Comparison of ENCODE assay signal across 8 cellular contexts in the genomic region with DNA sequence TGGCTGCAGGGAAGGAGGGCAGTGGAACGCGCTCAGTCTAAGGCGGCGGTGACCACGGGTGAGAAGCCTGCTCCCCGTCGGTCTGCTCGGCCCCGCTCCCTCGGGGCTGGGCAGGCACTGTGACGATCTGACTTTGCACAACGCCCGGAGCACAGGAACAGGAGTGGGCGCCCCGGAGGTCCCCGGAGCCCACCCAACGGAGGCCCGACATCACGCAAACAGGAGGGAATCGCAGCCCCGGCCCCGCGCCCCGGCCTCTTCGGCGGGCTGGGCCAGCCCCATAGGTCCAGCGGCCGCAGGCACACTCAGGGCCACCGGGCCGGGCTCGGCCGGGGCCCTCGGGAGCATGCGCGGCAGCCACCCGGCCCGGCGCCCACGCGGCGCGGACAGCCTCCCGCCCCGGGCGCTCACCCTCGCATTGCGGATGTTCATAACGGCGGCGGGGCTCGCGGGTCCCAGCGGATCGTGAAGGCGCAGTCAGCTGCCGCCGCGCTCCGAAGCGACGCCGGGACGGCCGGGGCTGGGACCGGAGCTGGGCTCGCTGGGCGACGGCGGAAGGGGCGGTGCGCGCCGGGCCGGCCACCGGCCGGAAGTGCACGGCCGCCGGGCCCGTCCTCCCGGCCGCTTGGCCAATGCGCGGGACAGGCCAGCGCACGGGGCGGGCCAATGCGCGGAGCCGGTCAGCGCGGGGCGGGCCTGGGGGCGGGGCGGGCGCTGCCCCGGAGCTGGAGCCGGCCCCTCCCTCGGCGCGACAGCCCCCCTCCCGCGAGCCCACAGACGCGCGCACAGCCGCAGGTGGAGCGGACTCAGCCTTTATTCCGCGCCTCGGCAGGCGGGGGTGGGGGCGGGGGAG. TPM values are rescaled to one million over a fixed set of nuclear protein-coding genes. Genes with fewer than 3 reads are reported as not detected.
DNase-seq lines count a peak whose midpoint lies in the region; ATAC-seq, FAIRE-seq and TF ChIP-seq lines count a peak whose summit lies in the region.

A gene (minus strand): TSS at position 565 of the 853 bp plus-strand sequence. CDS start 133 bp downstream, at position 432.

- intact Hi-C loops in right cardiac atrium (cut with DNase I), result no loop called here
- intact Hi-C loops in prostate gland (cut with DNase I), result no loop called here

- TF ChIP-seq CTCF in GM10266 (IDR thresholded peaks at IDR 0.05; ENCODE audit: control insufficient read depth, insufficient read depth, low read depth, missing control alignments) (no peak), H9 (conservative IDR thresholded peaks at IDR 0.05) (no peak), MM.1S (IDR thresholded peaks at IDR 0.05; ENCODE audit: low read length) (no peak), astrocyte (IDR thresholded peaks at IDR 0.05; ENCODE audit: insufficient read depth, low read depth, low read length) (no peak), prostate gland (IDR thresholded peaks at IDR 0.05) (no peak)

- no peak within 1 kb of the TSS for H4K91ac ChIP-seq in H9 (ENCODE audit: insufficient read length, low read depth, low read length)

- H3K4me1 ChIP-seq in H9 (ENCODE audit: insufficient read depth, low read length) (no peaks in the 10 kb centered on the region), MM.1S (ENCODE audit: low read length) (no peaks in the 10 kb centered on the region), astrocyte (ENCODE audit: insufficient read depth, low read length) (peaks cover 4% of the 10 kb centered on the region), right cardiac atrium (ENCODE audit: control insufficient read depth, insufficient read depth, low read length) (no peaks in the 10 kb centered on the region), prostate gland (replicated peaks) (no peaks in the 10 kb centered on the region)

- H4K8ac ChIP-seq in H9 (replicated peaks; ENCODE audit: insufficient read length, low read depth, low read length), result no peak within 1 kb of the TSS

- WGBS in H9 (ENCODE audit: extremely low coverage, insufficient read length, low lambda C conversion rate), result no CpG with 5 or more reads among the region's 113 CpGs
- under 1% methylated on average over 96 of the region's 113 CpGs for WGBS in right cardiac atrium
- no CpG with 5 or more reads among the region's 113 CpGs for WGBS in prostate gland

- H3K4me1 Mint-ChIP-seq in H9 (peaks cover 5 to 16% of the 10 kb centered on the region in 2 experiments; a peak in 3 of 4 replicates), astrocyte (ENCODE audit: low read depth, unreplicated experiment) (no peaks in the 10 kb centered on the region)

- H3K36me3 Mint-ChIP-seq in H9 (ENCODE audit: insufficient read depth in 1 of 3, low read depth in 3 of 3) (peaks cover 25 to 46% (median 25%) of the 10 kb centered on the region in 3 experiments), astrocyte (ENCODE audit: low read depth, unreplicated experiment) (no peaks in the 10 kb centered on the region)

- H3K36me3 ChIP-seq in MM.1S (replicated peaks; ENCODE audit: insufficient read depth, low read length), result no peaks in the 10 kb centered on the region
- H3K36me3 ChIP-seq in astrocyte (ENCODE audit: insufficient read depth, low read length), result peaks cover 4% of the 10 kb centered on the region
- H3K36me3 ChIP-seq in prostate gland, result no peaks in the 10 kb centered on the region

- no peaks in the 10 kb centered on the region for H3K9me2 ChIP-seq in MM.1S (replicated peaks; ENCODE audit: insufficient read depth, low read length)

- no peak within 1 kb of the TSS for H2BK12ac ChIP-seq in H9 (ENCODE audit: insufficient read length, low read depth, low read length)

- H3K23me2 ChIP-seq in H9 (ENCODE audit: insufficient read length, low read depth, low read length, poor library complexity, severe bottlenecking), result peaks cover 7% of the 10 kb centered on the region

- no peak within 1 kb of the TSS for H2AFZ ChIP-seq in H9 (ENCODE audit: low read length)
- no peak within 1 kb of the TSS for H2AFZ ChIP-seq in MM.1S (ENCODE audit: low read length)
- H2AFZ ChIP-seq in astrocyte (ENCODE audit: low read depth, low read length), result peak within 1 kb of the TSS; percentile 47

- no peak within 1 kb of the TSS for H2BK15ac ChIP-seq in H9 (ENCODE audit: low read depth, low read length)

- H4K5ac ChIP-seq in H9 (ENCODE audit: insufficient read length, low read depth, low read length), result no peak within 1 kb of the TSS

- H3K27me3 Mint-ChIP-seq in H9 (ENCODE audit: low read depth), result no peaks in the 10 kb centered on the region
- no peaks in the 10 kb centered on the region for H3K27me3 Mint-ChIP-seq in astrocyte (ENCODE audit: low read depth, unreplicated experiment)

- H3K9me3 Mint-ChIP-seq in H9 (peaks cover 62 to 67% of the 10 kb centered on the region in 2 experiments), astrocyte (ENCODE audit: unreplicated experiment) (no peaks in the 10 kb centered on the region)

- H3K27ac ChIP-seq in H9 (ENCODE audit: insufficient read length, low read depth, low read length) (no peak within 1 kb of the TSS), MM.1S (ENCODE audit: low read length) (no peak within 1 kb of the TSS), astrocyte (ENCODE audit: low read depth, low read length) (peak within 1 kb of the TSS; percentile 19), right cardiac atrium (ENCODE audit: low read length) (peak within 1 kb of the TSS; percentile 64), prostate gland (no peak within 1 kb of the TSS)

- H2AK5ac ChIP-seq in H9 (ENCODE audit: insufficient read length, low read length), result no peak within 1 kb of the TSS

- no peak for TF ChIP-seq POLR2A in prostate gland (IDR thresholded peaks at IDR 0.05)

- H4K20me1 ChIP-seq in H9 (ENCODE audit: control insufficient read depth, insufficient read depth, insufficient read length) (no peaks in the 10 kb centered on the region), MM.1S (ENCODE audit: insufficient read depth, low read length) (no peaks in the 10 kb centered on the region), astrocyte (ENCODE audit: insufficient read depth, low read length) (peaks cover 13% of the 10 kb centered on the region)

- H2BK5ac ChIP-seq in H9 (ENCODE audit: insufficient read length, low read length), result no peak within 1 kb of the TSS

- no peak within 1 kb of the TSS for H3K56ac ChIP-seq in H9 (ENCODE audit: insufficient read length, low read depth, low read length)

- H3K79me2 ChIP-seq in H9 (ENCODE audit: insufficient read depth, low read length), result no peaks in the 10 kb centered on the region; the same call in 1 of the 2 replicates
- H3K79me2 ChIP-seq in MM.1S (ENCODE audit: low read length), result peaks cover 41% of the 10 kb centered on the region
- H3K79me2 ChIP-seq in astrocyte (ENCODE audit: insufficient read depth, low read length), result peaks cover 34% of the 10 kb centered on the region

- H3K27me3 ChIP-seq in H9 (ENCODE audit: insufficient read depth, low read length) (no peaks in the 10 kb centered on the region), MM.1S (replicated peaks; ENCODE audit: insufficient read depth, low read length) (no peaks in the 10 kb centered on the region), astrocyte (ENCODE audit: insufficient read depth, low read length) (no peaks in the 10 kb centered on the region), right cardiac atrium (ENCODE audit: control insufficient read depth, insufficient read depth) (no peaks in the 10 kb centered on the region), prostate gland (replicated peaks; ENCODE audit: insufficient read depth) (no peaks in the 10 kb centered on the region)

- peak within 1 kb of the TSS; percentile 15 for H3K18ac ChIP-seq in H9 (ENCODE audit: insufficient read length, low read depth, low read length)

- H3K9me3 ChIP-seq in H9 (ENCODE audit: control insufficient read depth, low read depth, low read length) (peaks cover 26% of the 10 kb centered on the region), MM.1S (replicated peaks; ENCODE audit: insufficient read depth, low read length) (no peaks in the 10 kb centered on the region), astrocyte (ENCODE audit: insufficient read depth, low read depth, low read length) (no peaks in the 10 kb centered on the region), right cardiac atrium (ENCODE audit: control insufficient read depth, low read length) (no peaks in the 10 kb centered on the region), prostate gland (no peaks in the 10 kb centered on the region)

- H3K27ac Mint-ChIP-seq in H9 (no peak within 1 kb of the TSS; a peak in 1 of 7 replicates), astrocyte (ENCODE audit: unreplicated experiment) (peak within 1 kb of the TSS; percentile 77)

- DNase-seq in GM10266 (ENCODE audit: extremely low spot score) (peak; percentile 94), H9 (peak; percentile 69), MM.1S (peak; percentile 83), T follicular helper cell (ENCODE audit: low read depth) (peak; percentile 30), astrocyte (ENCODE audit: low read depth) (peak; percentile 45), right cardiac atrium (peak; percentile 79 to 92 (median 90)), prostate gland (ENCODE audit: low spot score) (peak; percentile 49), DMS114 treated with DMSO at 0.1 percent for 48 hours (lab: John Stamatoyannopoulos, UW; ENCODE audit: unreplicated experiment) (no peak)

- H3T11ph ChIP-seq in H9 (ENCODE audit: low read length), result no peak within 1 kb of the TSS

- ATAC-seq in right cardiac atrium, result peak; percentile 94 to 97

- H3K79me1 ChIP-seq in H9 (ENCODE audit: insufficient read depth, low read depth, low read length, poor library complexity, severe bottlenecking), result no peaks in the 10 kb centered on the region

- no peak for FAIRE-seq in astrocyte (lab: Jason Lieb, UNC)

- H3K4me3 ChIP-seq in MM.1S (ENCODE audit: low read length) (peak within 1 kb of the TSS; percentile 70), astrocyte (ENCODE audit: insufficient read depth, low read depth, low read length) (peak within 1 kb of the TSS; percentile 75), right cardiac atrium (ENCODE audit: low read length) (peak within 1 kb of the TSS; percentile 84), prostate gland (peak within 1 kb of the TSS; percentile 44 to 56)

- peak within 1 kb of the TSS; percentile 82 to 89 for H3K4me3 Mint-ChIP-seq in H9
- peak within 1 kb of the TSS; percentile 92 for H3K4me3 Mint-ChIP-seq in astrocyte (ENCODE audit: unreplicated experiment)

- no peak within 1 kb of the TSS for H2BK20ac ChIP-seq in H9 (ENCODE audit: low read depth, low read length, poor library complexity, severe bottlenecking)

- H2BK120ac ChIP-seq in H9 (ENCODE audit: low read depth, low read length, poor library complexity, severe bottlenecking), result no peak within 1 kb of the TSS

- H3K9ac ChIP-seq in H9 (ENCODE audit: extremely low read depth, insufficient read length, low read length), result peak within 1 kb of the TSS; percentile 76
- peak within 1 kb of the TSS; percentile 72 for H3K9ac ChIP-seq in MM.1S (ENCODE audit: low read length)
- H3K9ac ChIP-seq in astrocyte (ENCODE audit: low read length), result peak within 1 kb of the TSS; percentile 88

- peak within 1 kb of the TSS; percentile 69 for H3K14ac ChIP-seq in H9 (ENCODE audit: insufficient read depth, low read length)

- H3F3A ChIP-seq in MM.1S (ENCODE audit: insufficient read depth, low read length), result 0 out of 2 replicates have a peak, but pooled peaks cover 1% of the 10 kb centered on the region

- peak within 1 kb of the TSS; percentile 66 for H3K4me2 ChIP-seq in H9 (ENCODE audit: insufficient read depth, insufficient read length, low read length)
- H3K4me2 ChIP-seq in MM.1S (ENCODE audit: low read depth, low read length), result peak within 1 kb of the TSS; percentile 72
- peak within 1 kb of the TSS; percentile 95 for H3K4me2 ChIP-seq in astrocyte (ENCODE audit: low read length)

- H3K23ac ChIP-seq in H9 (ENCODE audit: insufficient read length, low read depth, low read length), result no peak within 1 kb of the TSS

- H3K4ac ChIP-seq in H9 (ENCODE audit: low read depth, low read length), result no peak within 1 kb of the TSS

RNA-seq across cellular contexts. Expression of the gene that starts here (rescaled TPM):
- total RNA-seq in H9 (2021) (101 and 103 TPM in 2 replicates), astrocyte (134 and 144 TPM in 2 replicates), right cardiac atrium (10 to 100 TPM; 61.1 to 75.5 (median 66.2) TPM), prostate gland (10 to 100 TPM; 47.5 to 64.9 TPM)
- polyA plus RNA-seq in right cardiac atrium, result 108 TPM

Comparison
In these comparisons a context has a peak if more than half of its experiments do, and no peak if none do; other contexts are left out.
1. H3K27ac ChIP-seq: peak in astrocyte (single experiment) and right cardiac atrium (single experiment); none in H9 (single experiment), MM.1S (single experiment) and prostate gland (0 of 2).
2. Peak in every context shown above with its lines, with median percentiles within 50 percentile points of each other: H3K4me2 ChIP-seq, H3K9ac ChIP-seq and H3K4me3 ChIP-seq.